ENCODE assay signal across 20 cellular contexts in genomic region chr10:94075521-94075920, GRCh38.
A peak's percentile ranks its signal among the peaks of the same experiment; 100 is the strongest.
DNase-seq lines count a peak whose midpoint lies in the region; ATAC-seq and TF ChIP-seq lines count a peak whose summit lies in the region.
"Had no signal": no experiment of that assay in that cellular context is flagged by ENCODE, and none has a peak within 500 bp of the region (broad histone marks: within the 10 kb centered on the region; RNA-seq: fewer than 3 reads in every experiment).

No MANE protein-coding gene starts in this region.

- no peaks in the 10 kb centered on the region for H3K36me3 ChIP-seq in left ventricle myocardium inferior
- no peaks in the 10 kb centered on the region for H3K36me3 ChIP-seq in Panc1 (ENCODE audit: control insufficient read depth, insufficient read depth, low read length)
- H3K36me3 ChIP-seq: BE2C had no signal

- H3K27ac ChIP-seq in left ventricle myocardium inferior (replicated peaks) (no peak overlapping the region), Panc1 (ENCODE audit: low read length) (peak overlapping the region; percentile 25; the same call in 1 of the 2 replicates)

- CTCF ChIA-PET in Panc1 (lab: Charles Lee) = no interaction called here

- BruUV-seq in Panc1 (replicated peaks; lab: Mats Ljungman, UMichigan) = no TSS peak

- H3K4me3 ChIP-seq in left ventricle myocardium inferior (no peak overlapping the region), Panc1 (ENCODE audit: low read depth in 2 of 2, low read length in 2 of 2) (no peak overlapping the region)

- in situ Hi-C loops in Panc1 (cut with HindIII; ENCODE audit: low pct_unique_long_range_greater_than_20kb, low sequenced_read_pairs) = no loop called here

- intact Hi-C loops in left ventricle myocardium superior (cut with micrococcal nuclease) (loop anchor here (10.0 kb wide), 1 partner anchor 239 kb away; no protein-coding TSS in a partner anchor), left ventricle myocardium inferior (cut with micrococcal nuclease) (no loop called here), Panc1 (cut with micrococcal nuclease; ENCODE audit: unreplicated experiment) (no loop called here), left colon (cut with DNase I, micrococcal nuclease) (no loop called here)

- peak; percentile 52 for ATAC-seq in left ventricle myocardium superior
- ATAC-seq in Panc1 = peak; percentile 46; the same call in 1 of the 2 replicates
- no peak for ATAC-seq in left colon
- no peak for ATAC-seq in GM21717 (IDR thresholded peaks at IDR 0.05; ENCODE audit: unreplicated experiment)
- ATAC-seq: T-cell had no signal

- H3K4me1 ChIP-seq in left ventricle myocardium inferior (peaks cover 25% of the 10 kb centered on the region), Panc1 (ENCODE audit: control insufficient read depth, insufficient read depth, low read length) (peaks cover 24% of the 10 kb centered on the region)

- no peak for DNase-seq in left ventricle myocardium superior
- no peak for DNase-seq in left ventricle myocardium inferior
- no peak for DNase-seq in Panc1 (ENCODE audit: low read depth, low spot score)
- peak; percentile 67 to 99 for DNase-seq in dermis microvascular lymphatic vessel endothelial cell (ENCODE audit: low read depth in 2 of 2)
- no peak for DNase-seq in left colon
- no peak for DNase-seq in NOMO-1 treated with DMSO at 0.1 percent for 48 hours (lab: John Stamatoyannopoulos, UW; ENCODE audit: unreplicated experiment)
- DNase-seq: BE2C; EL; GF-D8; KBM-7; NCI-H1092 treated with DMSO at 0.1 percent for 48 hours; NCI-H146; NCI-H2029; NCI-H345; NCI-H524; NCI-H774; NK-92 treated with Interleukin-12 subunit alpha and Interleukin-12 subunit beta, amount 100 ng/mL, for 24 hours; SHP77; T-cell had no signal

- no peaks in the 10 kb centered on the region for H3K9me3 ChIP-seq in left ventricle myocardium inferior (replicated peaks)
- peaks cover 4% of the 10 kb centered on the region; the same call in 1 of the 2 replicates for H3K9me3 ChIP-seq in Panc1 (ENCODE audit: control insufficient read depth, insufficient read depth, low read depth, low read length)
- H3K9me3 ChIP-seq: BE2C had no signal

- no peak for TF ChIP-seq CTCF in left ventricle myocardium inferior (IDR thresholded peaks at IDR 0.05; ENCODE audit: borderline replicate concordance)
- no peak for TF ChIP-seq CTCF in Panc1 (IDR thresholded peaks at IDR 0.05)

- POLR2A ChIA-PET in Panc1 (lab: Charles Lee) = no interaction called here

- H3K27me3 ChIP-seq in left ventricle myocardium inferior (ENCODE audit: low read depth) (no peaks in the 10 kb centered on the region), Panc1 (ENCODE audit: control insufficient read depth, insufficient read depth, low read length) (no peaks in the 10 kb centered on the region)
- H3K27me3 ChIP-seq: BE2C had no signal

Comparison
In these comparisons a context has a peak if more than half of its experiments do, and no peak if none do; other contexts are left out.
1. ATAC-seq: peak in left ventricle myocardium superior (single experiment) and Panc1 (single experiment); none in left colon (single experiment) and GM21717 (single experiment).
2. DNase-seq: peak in dermis microvascular lymphatic vessel endothelial cell (2 of 2); none in left ventricle myocardium superior (single experiment), left ventricle myocardium inferior (single experiment), Panc1 (single experiment), left colon (0 of 2) and NOMO-1 treated with DMSO at 0.1 percent for 48 hours (single experiment).